8 cellular contexts compared by ENCODE assay signal in genomic region chr2:55718165-55719008, GRCh38. TPM values are rescaled to one million over a fixed set of nuclear protein-coding genes. Genes with fewer than 3 reads are reported as not detected.
DNase-seq lines count a peak whose midpoint lies in the region; ATAC-seq and TF ChIP-seq lines count a peak whose summit lies in the region.

No MANE protein-coding gene starts in this region.

- H3K27me3 ChIP-seq in foreskin keratinocyte, result no peaks in the 10 kb centered on the region
- no peaks in the 10 kb centered on the region for H3K27me3 ChIP-seq in parathyroid adenoma (ENCODE audit: control insufficient read depth, insufficient read depth, low read length)

- no peaks in the 10 kb centered on the region for H3K36me3 Mint-ChIP-seq in activated CD8-positive, alpha-beta T cell treated with anti-CD3 and anti-CD28 coated beads for 36 hours (ENCODE audit: low read depth)

- H3K27ac ChIP-seq in foreskin keratinocyte (no peak overlapping the region), parathyroid adenoma (no peak overlapping the region)

- H3K4me1 ChIP-seq in foreskin keratinocyte (peaks cover 10% of the 10 kb centered on the region), parathyroid adenoma (no peaks in the 10 kb centered on the region)

- H3K36me3 ChIP-seq in parathyroid adenoma (ENCODE audit: control insufficient read depth, insufficient read depth, low read length), result no peaks in the 10 kb centered on the region

- no peak overlapping the region for H3K4me2 ChIP-seq in parathyroid adenoma (ENCODE audit: low read length)

- TF ChIP-seq CTCF in GM10248 (IDR thresholded peaks at IDR 0.05; ENCODE audit: control extremely low read depth, extremely low read depth, low read depth, missing control alignments) (peak; percentile 78), foreskin keratinocyte (conservative IDR thresholded peaks at IDR 0.05) (peak; percentile 94), parathyroid adenoma (IDR thresholded peaks at IDR 0.05) (peak; percentile 80)
- peak; percentile 87 for TF ChIP-seq CTCF in activated CD8-positive, alpha-beta T cell treated with anti-CD3 and anti-CD28 coated beads for 36 hours (IDR thresholded peaks at IDR 0.05)

- H3K4me1 Mint-ChIP-seq in activated CD8-positive, alpha-beta T cell treated with anti-CD3 and anti-CD28 coated beads for 36 hours (ENCODE audit: low read depth), result no peaks in the 10 kb centered on the region

- no peak overlapping the region for H3K27ac Mint-ChIP-seq in activated CD8-positive, alpha-beta T cell treated with anti-CD3 and anti-CD28 coated beads for 36 hours

- DNase-seq in A172 (ENCODE audit: low spot score) (peak; percentile 72), GM10248 (ENCODE audit: extremely low spot score) (peak; percentile 63), NCI-H460 (ENCODE audit: extremely low read depth, low read depth) (peak; percentile 79), foreskin keratinocyte (peak in 1 of 2 donors; percentile 37)
- peak; percentile 72 for DNase-seq in activated CD8-positive, alpha-beta T cell treated with anti-CD3 and anti-CD28 coated beads for 36 hours

- no peak overlapping the region for H2AFZ ChIP-seq in parathyroid adenoma

- POLR2A ChIA-PET in GM10248 (lab: Yijun Ruan, JAX), result no interaction called here
- POLR2A ChIA-PET in activated CD8-positive, alpha-beta T cell treated with anti-CD3 and anti-CD28 coated beads for 36 hours (lab: Charles Lee), result no interaction called here

- no peaks in the 10 kb centered on the region for H3K9me3 ChIP-seq in parathyroid adenoma (ENCODE audit: control insufficient read depth, low read length)

- H3K4me3 Mint-ChIP-seq in activated CD8-positive, alpha-beta T cell treated with anti-CD3 and anti-CD28 coated beads for 36 hours, result no peak overlapping the region

- no peaks in the 10 kb centered on the region for H3K9me3 Mint-ChIP-seq in activated CD8-positive, alpha-beta T cell treated with anti-CD3 and anti-CD28 coated beads for 36 hours

- H3K79me2 ChIP-seq in parathyroid adenoma, result no peaks in the 10 kb centered on the region

- intact Hi-C loops in activated CD8-positive, alpha-beta T cell treated with anti-CD3 and anti-CD28 coated beads for 36 hours (cut with micrococcal nuclease), result loop anchor here (5.0 to 10.0 kb wide), 3 partner anchors 244 to 1796 kb away; no protein-coding TSS in a partner anchor

- no peak overlapping the region for H3K4me3 ChIP-seq in parathyroid adenoma (ENCODE audit: low read depth, low read length)

- CTCF ChIA-PET in GM10248 (lab: Yijun Ruan, JAX), result interaction anchor here (0.8 to 4.8 kb wide), 18 partner anchors 8 to 387 kb away, joined by 3 to 58 read pairs (median 4); no protein-coding TSS in a partner anchor
- CTCF ChIA-PET in activated CD8-positive, alpha-beta T cell treated with anti-CD3 and anti-CD28 coated beads for 36 hours (lab: Charles Lee), result interaction anchor here (0.6 to 3.2 kb wide), 31 partner anchors 8 to 449 kb away, joined by 3 to 17 read pairs (median 3); no protein-coding TSS in a partner anchor

- peak; percentile 73 for ATAC-seq in HG03159 (IDR thresholded peaks at IDR 0.05; ENCODE audit: unreplicated experiment)
- peak; percentile 51 for ATAC-seq in activated CD8-positive, alpha-beta T cell treated with anti-CD3 and anti-CD28 coated beads for 36 hours
- peak; percentile 54 for ATAC-seq in foreskin keratinocyte
- no peak for ATAC-seq in GM18858 (IDR thresholded peaks at IDR 0.05; ENCODE audit: unreplicated experiment)

- no peak overlapping the region for H3K9ac ChIP-seq in parathyroid adenoma

- H3K27me3 Mint-ChIP-seq in activated CD8-positive, alpha-beta T cell treated with anti-CD3 and anti-CD28 coated beads for 36 hours, result peaks cover 7% of the 10 kb centered on the region

RNA-seq across cellular contexts. Expression of gene PNPT1, which starts 24.7 kb away (rescaled TPM):
- total RNA-seq in A172 (2014; rRNA removed; shearing (Covaris generic)), result 35.1 and 38.8 TPM in 2 replicates
- total RNA-seq in NCI-H460 (2014; rRNA removed; shearing (Covaris generic)), result 64.5 and 66.6 TPM in 2 replicates
- polyA plus RNA-seq in NCI-H460 (2014; cell fraction: nucleus; rRNA removed), result 61.2 and 91.1 TPM in 2 replicates
- total RNA-seq in activated CD8-positive, alpha-beta T cell treated with anti-CD3 and anti-CD28 coated beads for 36 hours, result 10 to 100 TPM; 49.5 to 50.0 TPM
- 36.4 and 38.4 TPM in 2 replicates for total RNA-seq in foreskin keratinocyte
- polyA plus RNA-seq in foreskin keratinocyte, result 13.6 and 16.6 TPM in 2 replicates
